8 cellular contexts compared by ENCODE assay signal in the genomic region with DNA sequence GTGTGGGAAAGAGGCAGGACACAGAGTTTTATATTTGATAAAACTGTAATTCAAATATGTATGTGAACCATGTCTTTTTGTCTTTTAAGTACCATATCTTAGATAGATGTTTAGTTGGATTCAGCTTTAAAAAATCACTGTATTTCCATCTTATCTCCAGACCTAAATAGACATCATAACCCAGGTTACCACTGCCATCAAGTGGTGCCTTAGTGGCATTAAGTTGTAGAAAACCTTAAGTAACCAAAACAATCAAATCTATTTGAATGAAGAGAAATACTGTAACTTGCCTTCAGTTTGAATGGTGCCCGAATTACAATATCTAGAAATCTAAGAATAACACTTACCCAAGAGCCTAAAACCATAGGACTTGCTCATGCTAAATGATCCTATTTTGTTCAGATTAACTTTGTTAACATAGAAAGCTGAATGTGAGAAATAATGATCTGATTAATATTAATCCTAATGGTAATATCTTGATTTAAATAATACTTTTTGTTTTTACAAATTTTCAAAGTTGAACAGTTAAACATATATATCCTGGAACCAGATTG.
A peak's percentile ranks its signal among the peaks of the same experiment; 100 is the strongest.
DNase-seq lines count a peak whose midpoint lies in the region; ATAC-seq and TF ChIP-seq lines count a peak whose summit lies in the region.

No MANE protein-coding gene starts in this region.

- no peak overlapping the region for H3K27ac ChIP-seq in psoas muscle

- H3K36me3 ChIP-seq in psoas muscle (ENCODE audit: insufficient read depth in 1 of 2, low read depth in 1 of 2): no peaks in the 10 kb centered on the region

- no peak overlapping the region for H3K4me3 ChIP-seq in psoas muscle

- POLR2A ChIA-PET in activated CD8-positive, alpha-beta T cell treated with anti-CD3 and anti-CD28 coated beads for 36 hours (lab: Charles Lee): no interaction called here
- POLR2A ChIA-PET in activated CD8-positive, alpha-beta T cell treated with anti-CD3 and anti-CD28 coated beads, Interleukin-2, amount 10 ng/mL, durations not matched to agents 7 days and 5 days (lab: Charles Lee): no interaction called here

- H3K4me3 Mint-ChIP-seq in activated CD8-positive, alpha-beta T cell treated with anti-CD3 and anti-CD28 coated beads for 36 hours: no peak overlapping the region
- H3K4me3 Mint-ChIP-seq in activated CD8-positive, alpha-beta T cell treated with anti-CD3 and anti-CD28 coated beads, Interleukin-2, amount 10 ng/mL, durations not matched to agents 7 days and 5 days: no peak overlapping the region
- no peak overlapping the region for H3K4me3 Mint-ChIP-seq in stimulated activated naive CD8-positive, alpha-beta T cell treated with anti-CD3 and anti-CD28 coated beads, Interleukin-15, amount 100 ng/mL, for 72 hours

- no peaks in the 10 kb centered on the region for H3K27me3 ChIP-seq in psoas muscle (ENCODE audit: insufficient read depth in 3 of 3, low read length in 2 of 3)

- intact Hi-C loops in activated CD8-positive, alpha-beta T cell treated with anti-CD3 and anti-CD28 coated beads for 36 hours (cut with micrococcal nuclease): loop anchor here (10.0 kb wide), 1 partner anchor 93 kb away; the partner anchor contains the start of gene MAP2
- intact Hi-C loops in psoas muscle (cut with DNase I): loop anchor here in 1 of 2 donors (10.0 kb wide), 2 partner anchors 223 to 633 kb away; no protein-coding TSS in a partner anchor

- H3K36me3 Mint-ChIP-seq in activated CD8-positive, alpha-beta T cell treated with anti-CD3 and anti-CD28 coated beads for 36 hours (ENCODE audit: low read depth): no peaks in the 10 kb centered on the region
- no peaks in the 10 kb centered on the region for H3K36me3 Mint-ChIP-seq in activated CD8-positive, alpha-beta T cell treated with anti-CD3 and anti-CD28 coated beads, Interleukin-2, amount 10 ng/mL, durations not matched to agents 7 days and 5 days (ENCODE audit: low read depth)

- CTCF ChIA-PET in activated CD8-positive, alpha-beta T cell treated with anti-CD3 and anti-CD28 coated beads for 36 hours (lab: Charles Lee): no interaction called here
- CTCF ChIA-PET in activated CD8-positive, alpha-beta T cell treated with anti-CD3 and anti-CD28 coated beads, Interleukin-2, amount 10 ng/mL, durations not matched to agents 7 days and 5 days (lab: Charles Lee): no interaction called here

- no peaks in the 10 kb centered on the region for H3K27me3 Mint-ChIP-seq in activated CD8-positive, alpha-beta T cell treated with anti-CD3 and anti-CD28 coated beads for 36 hours
- H3K27me3 Mint-ChIP-seq in activated CD8-positive, alpha-beta T cell treated with anti-CD3 and anti-CD28 coated beads, Interleukin-2, amount 10 ng/mL, durations not matched to agents 7 days and 5 days (ENCODE audit: low read depth): no peaks in the 10 kb centered on the region
- no peaks in the 10 kb centered on the region for H3K27me3 Mint-ChIP-seq in stimulated activated naive CD8-positive, alpha-beta T cell treated with anti-CD3 and anti-CD28 coated beads, Interleukin-15, amount 100 ng/mL, for 72 hours

- H3K4me1 Mint-ChIP-seq in activated CD8-positive, alpha-beta T cell treated with anti-CD3 and anti-CD28 coated beads for 36 hours (ENCODE audit: low read depth): no peaks in the 10 kb centered on the region
- H3K4me1 Mint-ChIP-seq in activated CD8-positive, alpha-beta T cell treated with anti-CD3 and anti-CD28 coated beads, Interleukin-2, amount 10 ng/mL, durations not matched to agents 7 days and 5 days (ENCODE audit: low read depth): no peaks in the 10 kb centered on the region
- H3K4me1 Mint-ChIP-seq in stimulated activated naive CD8-positive, alpha-beta T cell treated with anti-CD3 and anti-CD28 coated beads, Interleukin-15, amount 100 ng/mL, for 72 hours: no peaks in the 10 kb centered on the region

- peaks cover 4% of the 10 kb centered on the region for H3K4me1 ChIP-seq in psoas muscle

- H3K9me3 ChIP-seq in psoas muscle: no peaks in the 10 kb centered on the region

- 30 to 34% (median 32%) methylated on average over 1 of the region's 1 CpG for WGBS in psoas muscle, 3 donors

- no peak for TF ChIP-seq CTCF in activated CD8-positive, alpha-beta T cell treated with anti-CD3 and anti-CD28 coated beads for 36 hours (IDR thresholded peaks at IDR 0.05)
- TF ChIP-seq CTCF in psoas muscle (IDR thresholded peaks at IDR 0.05): peak; percentile 6

- no peak for ATAC-seq in activated CD8-positive, alpha-beta T cell treated with anti-CD3 and anti-CD28 coated beads for 36 hours
- no peak for ATAC-seq in activated CD8-positive, alpha-beta T cell treated with anti-CD3 and anti-CD28 coated beads, Interleukin-2, amount 10 ng/mL, durations not matched to agents 7 days and 5 days
- ATAC-seq in psoas muscle: no peak
- no peak for ATAC-seq in stimulated activated naive CD8-positive, alpha-beta T cell treated with anti-CD3 and anti-CD28 coated beads, Interleukin-15, amount 100 ng/mL, for 72 hours

- H3K9me3 Mint-ChIP-seq in activated CD8-positive, alpha-beta T cell treated with anti-CD3 and anti-CD28 coated beads for 36 hours: no peaks in the 10 kb centered on the region
- H3K9me3 Mint-ChIP-seq in activated CD8-positive, alpha-beta T cell treated with anti-CD3 and anti-CD28 coated beads, Interleukin-2, amount 10 ng/mL, durations not matched to agents 7 days and 5 days (ENCODE audit: insufficient read depth): no peaks in the 10 kb centered on the region
- no peaks in the 10 kb centered on the region for H3K9me3 Mint-ChIP-seq in stimulated activated naive CD8-positive, alpha-beta T cell treated with anti-CD3 and anti-CD28 coated beads, Interleukin-15, amount 100 ng/mL, for 72 hours

- DNase-seq in activated CD8-positive, alpha-beta T cell treated with anti-CD3 and anti-CD28 coated beads for 36 hours: peak; percentile 5
- DNase-seq in activated CD8-positive, alpha-beta T cell treated with anti-CD3 and anti-CD28 coated beads, Interleukin-2, amount 10 ng/mL, durations not matched to agents 7 days and 5 days: no peak
- peak; percentile 51 for DNase-seq in NCI-H345 (lab: John Stamatoyannopoulos, UW)
- DNase-seq in dermis microvascular lymphatic vessel endothelial cell (ENCODE audit: low read depth in 2 of 2): peak; percentile 26 to 61
- no peak for DNase-seq in psoas muscle
- DNase-seq in activated naive CD4-positive, alpha-beta T cell treated with Interleukin-2 at 50 U/mL for 16 hours: no peak
- DNase-seq in UCSD-AML1 (lab: John Stamatoyannopoulos, UW; ENCODE audit: unreplicated experiment): no peak
- no peak for DNase-seq in stimulated activated naive CD8-positive, alpha-beta T cell treated with anti-CD3 and anti-CD28 coated beads, Interleukin-15, amount 100 ng/mL, for 72 hours

- H3K27ac Mint-ChIP-seq in activated CD8-positive, alpha-beta T cell treated with anti-CD3 and anti-CD28 coated beads for 36 hours: no peak overlapping the region
- H3K27ac Mint-ChIP-seq in activated CD8-positive, alpha-beta T cell treated with anti-CD3 and anti-CD28 coated beads, Interleukin-2, amount 10 ng/mL, durations not matched to agents 7 days and 5 days: no peak overlapping the region
- H3K27ac Mint-ChIP-seq in stimulated activated naive CD8-positive, alpha-beta T cell treated with anti-CD3 and anti-CD28 coated beads, Interleukin-15, amount 100 ng/mL, for 72 hours: no peak overlapping the region

Comparison
In these comparisons a context has a peak if more than half of its experiments do, and no peak if none do; other contexts are left out.
1. DNase-seq: peak in activated CD8-positive, alpha-beta T cell treated with anti-CD3 and anti-CD28 coated beads for 36 hours (single experiment), NCI-H345 (single experiment) and dermis microvascular lymphatic vessel endothelial cell (2 of 2); none in activated CD8-positive, alpha-beta T cell treated with anti-CD3 and anti-CD28 coated beads, Interleukin-2, amount 10 ng/mL, durations not matched to agents 7 days and 5 days (single experiment), psoas muscle (0 of 2), activated naive CD4-positive, alpha-beta T cell treated with Interleukin-2 at 50 U/mL for 16 hours (single experiment), UCSD-AML1 (single experiment) and stimulated activated naive CD8-positive, alpha-beta T cell treated with anti-CD3 and anti-CD28 coated beads, Interleukin-15, amount 100 ng/mL, for 72 hours (0 of 2).